In the genomic region with DNA sequence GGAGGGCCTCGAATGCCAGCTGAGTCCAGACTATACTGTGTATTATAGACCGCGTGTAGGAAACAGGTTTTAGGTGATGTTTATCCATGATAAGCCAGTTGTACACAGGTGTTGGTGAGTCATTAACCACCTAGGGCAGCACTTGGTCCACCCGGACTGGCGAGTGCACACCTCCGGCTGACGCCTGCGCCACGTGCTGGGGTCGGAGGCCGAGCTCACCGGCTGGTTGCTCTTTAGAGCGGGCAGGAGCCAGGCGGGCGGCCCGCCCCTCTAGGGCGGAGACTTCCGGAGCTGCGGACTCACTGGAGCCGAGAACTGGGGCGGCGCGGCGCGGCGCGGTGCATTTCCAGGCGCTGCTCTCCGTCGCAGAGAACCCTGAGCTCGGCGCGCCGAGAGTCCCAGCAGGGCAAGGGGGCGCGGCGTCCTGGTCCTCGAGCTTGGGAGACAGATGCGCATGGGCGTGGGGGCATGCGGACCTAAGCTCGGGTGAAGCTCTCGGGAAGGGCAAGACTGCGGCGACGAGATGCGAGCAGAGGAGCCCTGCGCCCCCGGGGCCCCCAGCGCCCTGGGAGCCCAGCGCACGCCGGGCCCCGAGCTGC, we compare ENCODE assay signal across 8 cellular contexts. TPM values are rescaled to one million over a fixed set of nuclear protein-coding genes. Genes with fewer than 3 reads are reported as not detected.
A peak's percentile ranks its signal among the peaks of the same experiment; 100 is the strongest.
DNase-seq lines count a peak whose midpoint lies in the region; ATAC-seq and TF ChIP-seq lines count a peak whose summit lies in the region.

A gene with protein sequence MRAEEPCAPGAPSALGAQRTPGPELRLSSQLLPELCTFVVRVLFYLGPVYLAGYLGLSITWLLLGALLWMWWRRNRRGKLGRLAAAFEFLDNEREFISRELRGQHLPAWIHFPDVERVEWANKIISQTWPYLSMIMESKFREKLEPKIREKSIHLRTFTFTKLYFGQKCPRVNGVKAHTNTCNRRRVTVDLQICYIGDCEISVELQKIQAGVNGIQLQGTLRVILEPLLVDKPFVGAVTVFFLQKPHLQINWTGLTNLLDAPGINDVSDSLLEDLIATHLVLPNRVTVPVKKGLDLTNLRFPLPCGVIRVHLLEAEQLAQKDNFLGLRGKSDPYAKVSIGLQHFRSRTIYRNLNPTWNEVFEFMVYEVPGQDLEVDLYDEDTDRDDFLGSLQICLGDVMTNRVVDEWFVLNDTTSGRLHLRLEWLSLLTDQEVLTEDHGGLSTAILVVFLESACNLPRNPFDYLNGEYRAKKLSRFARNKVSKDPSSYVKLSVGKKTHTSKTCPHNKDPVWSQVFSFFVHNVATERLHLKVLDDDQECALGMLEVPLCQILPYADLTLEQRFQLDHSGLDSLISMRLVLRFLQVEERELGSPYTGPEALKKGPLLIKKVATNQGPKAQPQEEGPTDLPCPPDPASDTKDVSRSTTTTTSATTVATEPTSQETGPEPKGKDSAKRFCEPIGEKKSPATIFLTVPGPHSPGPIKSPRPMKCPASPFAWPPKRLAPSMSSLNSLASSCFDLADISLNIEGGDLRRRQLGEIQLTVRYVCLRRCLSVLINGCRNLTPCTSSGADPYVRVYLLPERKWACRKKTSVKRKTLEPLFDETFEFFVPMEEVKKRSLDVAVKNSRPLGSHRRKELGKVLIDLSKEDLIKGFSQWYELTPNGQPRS (plus strand): TSS at position 341 of the 599 bp plus-strand sequence. CDS start 183 bp downstream, at position 524.

- peak in 4 of 7 experiments; percentile 4 to 24 (median 18) for DNase-seq in CD8-positive, alpha-beta T cell
- DNase-seq in RPMI7951 (ENCODE audit: low read depth), result peak; percentile 46
- DNase-seq in ascending aorta (ENCODE audit: low spot score in 2 of 2), result peak in 1 of 2 donors; percentile 80
- peak in 36 of 51 donors; percentile 7 to 71 (median 48) for DNase-seq in hypothalamus (lab: John Stamatoyannopoulos, UW)
- DNase-seq in progenitor cell of endocrine pancreas (ENCODE audit: low spot score, unreplicated experiment), result peak; percentile 47
- no peak for DNase-seq in NAMALWA (ENCODE audit: low spot score)

- no peaks in the 10 kb centered on the region for H3K9me3 Mint-ChIP-seq in CD8-positive, alpha-beta T cell
- H3K9me3 Mint-ChIP-seq in progenitor cell of endocrine pancreas (ENCODE audit: low read depth), result no peaks in the 10 kb centered on the region

- peak within 1 kb of the TSS; percentile 64 for H3K4me3 Mint-ChIP-seq in CD8-positive, alpha-beta T cell
- peak within 1 kb of the TSS; percentile 67 for H3K4me3 Mint-ChIP-seq in progenitor cell of endocrine pancreas (ENCODE audit: low read depth)

- POLR2A ChIA-PET in CD8-positive, alpha-beta T cell (lab: Charles Lee), result interaction anchor here (0.6 kb wide), 1 partner anchor 87 kb away, joined by 5 read pairs; no protein-coding TSS in a partner anchor

- H3K4me1 Mint-ChIP-seq in CD8-positive, alpha-beta T cell (ENCODE audit: low read depth), result peaks cover 14% of the 10 kb centered on the region
- peaks cover 2% of the 10 kb centered on the region for H3K4me1 Mint-ChIP-seq in progenitor cell of endocrine pancreas (ENCODE audit: low read depth)

- no peaks in the 10 kb centered on the region for H3K9me3 ChIP-seq in CD8-positive, alpha-beta T cell (ENCODE audit: low read length)
- H3K9me3 ChIP-seq in HUES6 (ENCODE audit: control insufficient read depth, insufficient read depth, low read depth, low read length), result peaks cover 8% of the 10 kb centered on the region
- H3K9me3 ChIP-seq in ascending aorta, result no peaks in the 10 kb centered on the region

- H3K36me3 ChIP-seq in CD8-positive, alpha-beta T cell (ENCODE audit: insufficient read depth, low read length), result no peaks in the 10 kb centered on the region
- H3K36me3 ChIP-seq in HUES6 (ENCODE audit: control insufficient read depth, insufficient read depth, low read length) (no peaks in the 10 kb centered on the region), ascending aorta (no peaks in the 10 kb centered on the region)

- intact Hi-C loops in CD8-positive, alpha-beta T cell (cut with DNase I, micrococcal nuclease), result no loop called here
- intact Hi-C loops in ascending aorta (cut with DNase I), result loop anchor here (10.0 kb wide), 1 partner anchor 160 kb away; a partner anchor contains a TSS

- CTCF ChIA-PET in CD8-positive, alpha-beta T cell (lab: Charles Lee), result interaction anchor here (1.0 to 5.2 kb wide), 2 partner anchors 16 to 489 kb away, joined by 3 to 21 read pairs; no protein-coding TSS in a partner anchor

- H3K27me3 Mint-ChIP-seq in CD8-positive, alpha-beta T cell (ENCODE audit: low read depth), result peaks cover 43% of the 10 kb centered on the region
- H3K27me3 Mint-ChIP-seq in progenitor cell of endocrine pancreas, result peaks cover 72% of the 10 kb centered on the region

- ATAC-seq in CD8-positive, alpha-beta T cell, result peak; percentile 62
- no peak for ATAC-seq in HG03159 (IDR thresholded peaks at IDR 0.05; ENCODE audit: unreplicated experiment)

- no peaks in the 10 kb centered on the region for H3K4me1 ChIP-seq in CD8-positive, alpha-beta T cell (ENCODE audit: insufficient read depth, low read length)
- H3K4me1 ChIP-seq in HUES6 (ENCODE audit: control insufficient read depth, insufficient read depth, low read length), result peaks cover under 1% of the 10 kb centered on the region; the same call in 1 of the 2 replicates
- H3K4me1 ChIP-seq in ascending aorta, result peaks cover 4 to 10% of the 10 kb centered on the region in 2 donors

- H3K4me3 ChIP-seq in CD8-positive, alpha-beta T cell (ENCODE audit: low read depth, low read length), result peak within 1 kb of the TSS; percentile 39
- H3K4me3 ChIP-seq in HUES6 (ENCODE audit: low read depth, low read length), result peak within 1 kb of the TSS; percentile 77
- H3K4me3 ChIP-seq in ascending aorta, result peak within 1 kb of the TSS; percentile 65 to 72

- H3K27ac ChIP-seq in CD8-positive, alpha-beta T cell (ENCODE audit: low read depth, low read length), result no peak within 1 kb of the TSS
- no peak within 1 kb of the TSS for H3K27ac ChIP-seq in HUES6 (ENCODE audit: low read depth, low read length)
- H3K27ac ChIP-seq in ascending aorta, result peak within 1 kb of the TSS in 1 of 2 donors; percentile 36

- TF ChIP-seq CTCF in CD8-positive, alpha-beta T cell (IDR thresholded peaks at IDR 0.05), result no peak
- TF ChIP-seq CTCF in ascending aorta (IDR thresholded peaks at IDR 0.05), result no peak
- TF ChIP-seq CTCF in progenitor cell of endocrine pancreas (IDR thresholded peaks at IDR 0.05; ENCODE audit: unreplicated experiment), result no peak

- H3K27me3 ChIP-seq in CD8-positive, alpha-beta T cell (ENCODE audit: insufficient read depth, low read length), result peaks cover 21% of the 10 kb centered on the region
- H3K27me3 ChIP-seq in HUES6 (ENCODE audit: control insufficient read depth, insufficient read depth, low read length), result peaks cover 48% of the 10 kb centered on the region
- H3K27me3 ChIP-seq in ascending aorta, result no peaks in the 10 kb centered on the region

- H3K9ac ChIP-seq in HUES6 (ENCODE audit: low read length), result peak within 1 kb of the TSS; percentile 46

- no peak within 1 kb of the TSS for H3K27ac Mint-ChIP-seq in CD8-positive, alpha-beta T cell
- H3K27ac Mint-ChIP-seq in progenitor cell of endocrine pancreas, result no peak within 1 kb of the TSS

- H3K36me3 Mint-ChIP-seq in CD8-positive, alpha-beta T cell, result no peaks in the 10 kb centered on the region
- no peaks in the 10 kb centered on the region for H3K36me3 Mint-ChIP-seq in progenitor cell of endocrine pancreas (ENCODE audit: insufficient read depth)

RNA-seq across cellular contexts. Expression of the gene that starts here (rescaled TPM):
- not detected for total RNA-seq in CD8-positive, alpha-beta T cell
- 0.12 and 0.20 TPM in 2 replicates for total RNA-seq in RPMI7951 (2014; rRNA removed; shearing (Covaris generic))
- total RNA-seq in ascending aorta, result not detected
- total RNA-seq in progenitor cell of endocrine pancreas, result 1.8 and 3.5 TPM in 2 replicates

Comparison
In these comparisons a context has a peak if more than half of its experiments do, and no peak if none do; other contexts are left out.
1. Peak in DNase-seq, ATAC-seq and H3K4me3 ChIP-seq in CD8-positive, alpha-beta T cell; RNA of the gene not detected or under 1 TPM.
2. Peak in DNase-seq in RPMI7951; RNA of the gene not detected or under 1 TPM.